In genomic region chr3:5056005-5056391, GRCh38 we compare ENCODE assay signal across 27 cellular contexts.
A peak's percentile ranks its signal among the peaks of the same experiment; 100 is the strongest.
DNase-seq lines count a peak whose midpoint lies in the region; ATAC-seq, FAIRE-seq and TF ChIP-seq lines count a peak whose summit lies in the region.
"Had no signal": no experiment of that assay in that cellular context is flagged by ENCODE, and none has a peak within 500 bp of the region (broad histone marks: within the 10 kb centered on the region; RNA-seq: fewer than 3 reads in every experiment).

No MANE protein-coding gene starts in this region.

- TF ChIP-seq EP300 in K562 (IDR thresholded peaks at IDR 0.05; ENCODE audit: low read length) (no peak), upper lobe of left lung (IDR thresholded peaks at IDR 0.05) (no peak)

- no peaks in the 10 kb centered on the region for H4K20me1 ChIP-seq in K562 (replicated peaks; ENCODE audit: control insufficient read depth, insufficient read depth, low read length)
- H4K20me1 ChIP-seq: BLaER1 had no signal

- no peaks in the 10 kb centered on the region for H3K36me3 ChIP-seq in K562 (ENCODE audit: control insufficient read depth, insufficient read depth, low read length)
- H3K36me3 ChIP-seq in neutrophil, result no peaks in the 10 kb centered on the region
- no peaks in the 10 kb centered on the region for H3K36me3 ChIP-seq in upper lobe of left lung
- H3K36me3 ChIP-seq: BLaER1, esophagus muscularis mucosa had no signal

- no peaks in the 10 kb centered on the region for H3K9me3 Mint-ChIP-seq in activated naive CD8-positive, alpha-beta T cell treated with anti-CD3 and anti-CD28 coated beads, Interleukin-2, amount 10 ng/mL, durations not matched to agents 7 days and 5 days
- H3K9me3 Mint-ChIP-seq in activated naive CD8-positive, alpha-beta T cell treated with anti-CD3 and anti-CD28 coated beads, Interleukin-2, amount 50 U/mL, for 24 hours, result no peaks in the 10 kb centered on the region
- H3K9me3 Mint-ChIP-seq: activated T-cell treated with anti-CD3 and anti-CD28 coated beads, Interleukin-2, amount 50 U/mL, for 72 hours; GM23338; naive thymus-derived CD8-positive, alpha-beta T cell had no signal

- no peaks in the 10 kb centered on the region for H3K27me3 Mint-ChIP-seq in activated naive CD8-positive, alpha-beta T cell treated with anti-CD3 and anti-CD28 coated beads, Interleukin-2, amount 10 ng/mL, durations not matched to agents 7 days and 5 days
- H3K27me3 Mint-ChIP-seq in activated naive CD8-positive, alpha-beta T cell treated with anti-CD3 and anti-CD28 coated beads, Interleukin-2, amount 50 U/mL, for 24 hours, result peaks cover 10% of the 10 kb centered on the region

- no peak overlapping the region for H3K4me3 ChIP-seq in K562
- peak overlapping the region in 1 of 2 experiments; percentile 8 for H3K4me3 ChIP-seq in neutrophil (ENCODE audit: low read depth in 1 of 2, low read length in 1 of 2)
- H3K4me3 ChIP-seq in upper lobe of left lung, result no peak overlapping the region
- H3K4me3 ChIP-seq: BLaER1, body of pancreas, esophagus muscularis mucosa, GM23338, testis had no signal

- no peak for ATAC-seq in activated naive CD8-positive, alpha-beta T cell treated with anti-CD3 and anti-CD28 coated beads, Interleukin-2, amount 10 ng/mL, durations not matched to agents 7 days and 5 days (ENCODE audit: low read depth)
- no peak for ATAC-seq in activated naive CD8-positive, alpha-beta T cell treated with anti-CD3 and anti-CD28 coated beads, Interleukin-2, amount 50 U/mL, for 24 hours
- ATAC-seq in K562 (no peak), upper lobe of left lung (ENCODE audit: low FRiP score in 2 of 2) (no peak), HG02642 (IDR thresholded peaks at IDR 0.05; ENCODE audit: poor library complexity, unreplicated experiment) (no peak), HG03139 (IDR thresholded peaks at IDR 0.05; ENCODE audit: unreplicated experiment) (no peak), HG03460 (IDR thresholded peaks at IDR 0.05; ENCODE audit: unreplicated experiment) (no peak)
- ATAC-seq: body of pancreas; GM23338; naive thymus-derived CD8-positive, alpha-beta T cell; Right ventricle myocardium inferior; sciatic nerve had no signal

- no peak for TF ChIP-seq RAD21 in K562 (CRISPR knock-in tag; conservative IDR thresholded peaks at IDR 0.05 in 1 of 2, IDR thresholded peaks at IDR 0.05 in 1 of 2)

- peaks cover 5 to 34% of the 10 kb centered on the region in 2 experiments; a peak in 4 of 5 replicates for H3K4me1 ChIP-seq in K562 (replicated peaks in 1 of 2; ENCODE audit: control insufficient read depth in 2 of 2, insufficient read depth in 2 of 2, low read length in 2 of 2)
- peaks cover 46% of the 10 kb centered on the region in 2 experiments for H3K4me1 ChIP-seq in neutrophil (ENCODE audit: control insufficient read depth in 1 of 2, insufficient read depth in 1 of 2, low read depth in 1 of 2, low read length in 1 of 2)
- H3K4me1 ChIP-seq in upper lobe of left lung, result peaks cover 7 to 31% (median 13%) of the 10 kb centered on the region in 4 donors
- H3K4me1 ChIP-seq: testis had no signal

- H3K4me1 Mint-ChIP-seq in activated naive CD8-positive, alpha-beta T cell treated with anti-CD3 and anti-CD28 coated beads, Interleukin-2, amount 10 ng/mL, durations not matched to agents 7 days and 5 days, result peaks cover 58% of the 10 kb centered on the region
- H3K4me1 Mint-ChIP-seq in activated naive CD8-positive, alpha-beta T cell treated with anti-CD3 and anti-CD28 coated beads, Interleukin-2, amount 50 U/mL, for 24 hours, result peaks cover 63% of the 10 kb centered on the region
- H3K4me1 Mint-ChIP-seq: GM23338 had no signal

- TF ChIP-seq CTCF in K562 (IDR thresholded peaks at IDR 0.05 in 2 of 3, conservative IDR thresholded peaks at IDR 0.05 in 1 of 3; ENCODE audit: insufficient read depth in 2 of 3, low read depth in 1 of 3, low read length in 3 of 3) (no peak), neutrophil (IDR thresholded peaks at IDR 0.05) (no peak), upper lobe of left lung (IDR thresholded peaks at IDR 0.05) (no peak)

- 72% methylated on average over 3 of the region's 3 CpGs for WGBS in K562 (ENCODE audit: insufficient coverage, low coverage, missing lambda C conversion rate)
- WGBS in upper lobe of left lung, 2 donors, result 51 to 75% methylated on average over 3 of the region's 3 CpGs

- H3K9me3 ChIP-seq in K562 (replicated peaks; ENCODE audit: control insufficient read depth, insufficient read depth, low read depth, low read length) (no peaks in the 10 kb centered on the region), neutrophil (no peaks in the 10 kb centered on the region), upper lobe of left lung (no peaks in the 10 kb centered on the region)
- H3K9me3 ChIP-seq: BLaER1, body of pancreas, esophagus muscularis mucosa, testis had no signal

- CTCF ChIA-PET in K562 (lab: Yijun Ruan, JAX; ENCODE audit: low intra/inter-chr PET ratio), result interaction anchor here (1.2 to 3.9 kb wide), 2 partner anchors 75 to 335 kb away, joined by 3 to 36 read pairs; no protein-coding TSS in a partner anchor

- H3K9me1 ChIP-seq in K562 (ENCODE audit: control insufficient read depth, insufficient read depth, low read length), result no peaks in the 10 kb centered on the region

- no peak overlapping the region for H3K4me3 Mint-ChIP-seq in activated naive CD8-positive, alpha-beta T cell treated with anti-CD3 and anti-CD28 coated beads, Interleukin-2, amount 10 ng/mL, durations not matched to agents 7 days and 5 days
- no peak overlapping the region for H3K4me3 Mint-ChIP-seq in activated naive CD8-positive, alpha-beta T cell treated with anti-CD3 and anti-CD28 coated beads, Interleukin-2, amount 50 U/mL, for 24 hours
- H3K4me3 Mint-ChIP-seq: GM23338; naive thymus-derived CD8-positive, alpha-beta T cell had no signal

- H2AFZ ChIP-seq in K562 (ENCODE audit: low read depth, low read length), result peak overlapping the region; percentile 70
- H2AFZ ChIP-seq: GM23338 had no signal

- intact Hi-C loops in K562 (cut with micrococcal nuclease), result loop anchor here (5.0 kb wide), 3 partner anchors 229 to 704 kb away; no protein-coding TSS in a partner anchor

- no peak overlapping the region for H3K27ac ChIP-seq in K562 (ENCODE audit: extremely low read depth, low read depth, low read length)
- H3K27ac ChIP-seq in neutrophil, result peak overlapping the region; percentile 82
- peak overlapping the region in 3 of 4 donors; percentile 17 to 60 (median 41) for H3K27ac ChIP-seq in upper lobe of left lung
- H3K27ac ChIP-seq: BLaER1, body of pancreas, esophagus muscularis mucosa, testis had no signal

- BruUV-seq in K562 (replicated peaks; lab: Mats Ljungman, UMichigan), result no TSS peak

- in situ Hi-C loops in K562 (cut with MboI), result loop anchor here (5.0 kb wide), 1 partner anchor 79 kb away; the partner anchor contains the start of gene BHLHE40

- no peaks in the 10 kb centered on the region for H3K79me2 ChIP-seq in K562 (ENCODE audit: control insufficient read depth, insufficient read depth, low read length)

- FAIRE-seq in K562 (lab: Jason Lieb, UNC), result no peak

- DNase-seq in activated naive CD8-positive, alpha-beta T cell treated with anti-CD3 and anti-CD28 coated beads, Interleukin-2, amount 10 ng/mL, durations not matched to agents 7 days and 5 days, result no peak
- no peak for DNase-seq in activated naive CD8-positive, alpha-beta T cell treated with anti-CD3 and anti-CD28 coated beads, Interleukin-2, amount 50 U/mL, for 24 hours
- no peak for DNase-seq in K562 (ENCODE audit: extremely low read depth in 1 of 4, low spot score in 3 of 4)
- DNase-seq in upper lobe of left lung, result no peak
- DNase-seq: activated CD4-positive, CD25-positive, alpha-beta regulatory T cell treated with anti-CD3 and anti-CD28 coated beads, Interleukin-2, amount 50 U/mL, for 72 hours; activated naive CD4-positive, alpha-beta T cell treated with anti-CD3 and anti-CD28 coated beads, Interleukin-2, amount 50 U/mL, for 16 hours; activated T-cell treated with anti-CD3 and anti-CD28 coated beads, Interleukin-2, amount 50 U/mL, for 72 hours; Calu3; effector memory CD4-positive, alpha-beta T cell; kidney glomerular epithelial cell; mesendoderm; naive thymus-derived CD8-positive, alpha-beta T cell; NCI-H1092; NCI-H2029 treated with DMSO at 0.1 percent for 48 hours; stimulated activated CD4-positive, alpha-beta T cell treated with anti-CD3 and anti-CD28 coated beads, Interleukin-1b, Interleukin-23, amount 100 ng/mL, for 48 hours; stimulated activated naive CD4-positive, alpha-beta T cell; testis had no signal

- peak overlapping the region; percentile 78 for H3K27ac Mint-ChIP-seq in activated naive CD8-positive, alpha-beta T cell treated with anti-CD3 and anti-CD28 coated beads, Interleukin-2, amount 10 ng/mL, durations not matched to agents 7 days and 5 days
- H3K27ac Mint-ChIP-seq in activated naive CD8-positive, alpha-beta T cell treated with anti-CD3 and anti-CD28 coated beads, Interleukin-2, amount 50 U/mL, for 24 hours, result no peak overlapping the region
- H3K27ac Mint-ChIP-seq: GM23338; naive thymus-derived CD8-positive, alpha-beta T cell had no signal

- H3K4me2 ChIP-seq in K562 (ENCODE audit: insufficient read depth, low read length), result no peak overlapping the region
- H3K4me2 ChIP-seq: BLaER1, GM23338 had no signal

- H3K9ac ChIP-seq in K562 (ENCODE audit: insufficient read depth in 1 of 2, low read depth in 2 of 2, low read length in 2 of 2), result no peak overlapping the region
- H3K9ac ChIP-seq: BLaER1 had no signal

- no peak for TF ChIP-seq POLR2A in K562 (conservative IDR thresholded peaks at IDR 0.05)
- TF ChIP-seq POLR2A in upper lobe of left lung (IDR thresholded peaks at IDR 0.05), result no peak

- POLR2A ChIA-PET in activated naive CD8-positive, alpha-beta T cell treated with anti-CD3 and anti-CD28 coated beads, Interleukin-2, amount 10 ng/mL, durations not matched to agents 7 days and 5 days (lab: Charles Lee), result interaction anchor here (0.6 to 1.5 kb wide), 7 partner anchors 17 to 344 kb away, joined by 3 to 7 read pairs (median 5); partner anchors contain the start of gene BHLHE40
- POLR2A ChIA-PET in K562 (lab: Yijun Ruan, JAX), result interaction anchor here (0.9 to 6.0 kb wide), 2 partner anchors 16 to 72 kb away, joined by 5 to 37 read pairs; no protein-coding TSS in a partner anchor

- H3K27me3 ChIP-seq in K562 (ENCODE audit: control insufficient read depth in 2 of 2, insufficient read depth in 2 of 2, low read length in 2 of 2), result no peaks in the 10 kb centered on the region
- no peaks in the 10 kb centered on the region for H3K27me3 ChIP-seq in neutrophil
- H3K27me3 ChIP-seq in upper lobe of left lung, result no peaks in the 10 kb centered on the region
- H3K27me3 ChIP-seq: BLaER1, body of pancreas, esophagus muscularis mucosa, testis had no signal

- no peaks in the 10 kb centered on the region for H3K36me3 Mint-ChIP-seq in activated naive CD8-positive, alpha-beta T cell treated with anti-CD3 and anti-CD28 coated beads, Interleukin-2, amount 10 ng/mL, durations not matched to agents 7 days and 5 days
- no peaks in the 10 kb centered on the region for H3K36me3 Mint-ChIP-seq in activated naive CD8-positive, alpha-beta T cell treated with anti-CD3 and anti-CD28 coated beads, Interleukin-2, amount 50 U/mL, for 24 hours (ENCODE audit: low read depth)
- H3K36me3 Mint-ChIP-seq: naive thymus-derived CD8-positive, alpha-beta T cell had no signal

TF ChIP-seq in K562, 482 proteins besides CTCF, POLR2A, EP300 and RAD21 (continues in another document):
- TF ChIP-seq ZNF347 (CRISPR knock-in tag; IDR thresholded peaks at IDR 0.05; ENCODE audit: low read depth) (no peak), FOXK1 (CRISPR knock-in tag; IDR thresholded peaks at IDR 0.05; ENCODE audit: borderline replicate concordance) (no peak)
